In the genomic region with DNA sequence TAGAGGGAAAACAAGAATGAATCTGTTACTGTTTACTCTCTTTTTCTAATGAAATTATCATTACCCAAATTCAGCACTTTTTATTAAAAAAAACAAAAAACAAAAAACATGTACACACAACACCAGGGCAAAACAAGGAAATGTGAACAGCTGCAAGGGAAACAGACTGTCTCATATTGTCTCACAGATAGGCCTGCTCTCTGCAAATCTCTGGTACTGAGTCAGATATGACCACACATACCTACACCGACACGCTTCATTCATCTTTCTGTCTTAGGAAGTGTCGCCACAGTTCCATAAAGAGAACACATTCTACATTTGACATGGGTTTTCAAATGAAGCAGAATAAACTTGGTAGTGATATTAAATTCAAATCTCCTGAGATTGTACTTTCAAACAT, we compare ENCODE assay signal across 11 cellular contexts.
DNase-seq lines count a peak whose midpoint lies in the region; ATAC-seq lines count a peak whose summit lies in the region.
"Had no signal": no experiment of that assay in that cellular context is flagged by ENCODE, and none has a peak within 500 bp of the region (broad histone marks: within the 10 kb centered on the region; RNA-seq: fewer than 3 reads in every experiment).

No MANE protein-coding gene starts in this region.

- H4K8ac ChIP-seq in neuronal stem cell (ENCODE audit: low read depth, low read length): no peak overlapping the region

- peaks cover 0 to 3% of the 10 kb centered on the region in 2 donors for H3K9me3 ChIP-seq in neuronal stem cell (replicated peaks in 1 of 2; ENCODE audit: control insufficient read depth in 2 of 2, insufficient read depth in 1 of 2, low read depth in 1 of 2, low read length in 2 of 2)
- H3K9me3 ChIP-seq: stomach had no signal

- H3K27me3 Mint-ChIP-seq in IgD-negative memory B cell (peaks cover 3% of the 10 kb centered on the region), naive B cell (no peaks in the 10 kb centered on the region)
- H3K27me3 Mint-ChIP-seq: brain had no signal

- H3K9me3 Mint-ChIP-seq in IgD-negative memory B cell (peaks cover 0 to 3% (median 0%) of the 10 kb centered on the region in 3 donors), naive B cell (peaks cover 0 to 4% (median 2%) of the 10 kb centered on the region in 7 donors)

- H3K4me1 Mint-ChIP-seq in IgD-negative memory B cell (peaks cover 17 to 23% (median 18%) of the 10 kb centered on the region in 3 donors), naive B cell (peaks cover 4 to 27% (median 10%) of the 10 kb centered on the region in 3 donors)

- peak overlapping the region in 2 of 3 donors; percentile 77 to 85 for H3K27ac Mint-ChIP-seq in IgD-negative memory B cell
- H3K27ac Mint-ChIP-seq in naive B cell: peak overlapping the region in 3 of 6 donors; percentile 23 to 71 (median 25)

- no peak for DNase-seq in activated CD4-positive, CD25-positive, alpha-beta regulatory T cell treated with anti-CD3 and anti-CD28 coated beads, Interleukin-2, amount 50 U/mL, for 72 hours
- peak; percentile 7 for DNase-seq in naive B cell
- no peak for DNase-seq in neuronal stem cell (ENCODE audit: low spot score)
- no peak for DNase-seq in HCEC 1CT
- DNase-seq in NCI-H2171 treated with DMSO at 0.1 percent for 48 hours (lab: John Stamatoyannopoulos, UW): no peak
- DNase-seq: stomach had no signal

- peak; percentile 84 for ATAC-seq in activated CD4-positive, CD25-positive, alpha-beta regulatory T cell treated with anti-CD3 and anti-CD28 coated beads, Interleukin-2, amount 50 U/mL, for 24 hours
- ATAC-seq in HG02642 (IDR thresholded peaks at IDR 0.05; ENCODE audit: poor library complexity, unreplicated experiment) (peak; percentile 91), naive B cell (ENCODE audit: low read depth in 2 of 2) (peak; percentile 72 to 82)

- no peak overlapping the region for H3K14ac ChIP-seq in neuronal stem cell (ENCODE audit: low read length)

- no peak overlapping the region for H3K27ac ChIP-seq in neuronal stem cell (replicated peaks; ENCODE audit: low read length)
- H3K27ac ChIP-seq: 22Rv1, stomach had no signal

- no peak overlapping the region for H2BK12ac ChIP-seq in neuronal stem cell (ENCODE audit: low read length)

- no peaks in the 10 kb centered on the region for H3K4me1 ChIP-seq in neuronal stem cell (ENCODE audit: control insufficient read depth in 2 of 2, insufficient read depth in 1 of 2, low read depth in 1 of 2, low read length in 2 of 2)

- H3K36me3 Mint-ChIP-seq in IgD-negative memory B cell (peaks cover 2% of the 10 kb centered on the region), naive B cell (peaks cover 0 to 8% of the 10 kb centered on the region in 2 donors)

- H3K9ac ChIP-seq in neuronal stem cell (ENCODE audit: low read depth, low read length, poor library complexity): no peak overlapping the region

- H2BK5ac ChIP-seq in neuronal stem cell (ENCODE audit: low read length): no peak overlapping the region

- H3K79me1 ChIP-seq in neuronal stem cell (ENCODE audit: low read depth, low read length): peaks cover 2% of the 10 kb centered on the region

- H2BK120ac ChIP-seq in neuronal stem cell (ENCODE audit: low read depth, low read length): no peak overlapping the region

- no peak overlapping the region for H3K23ac ChIP-seq in neuronal stem cell (ENCODE audit: low read depth, low read length, poor library complexity)

- H2BK15ac ChIP-seq in neuronal stem cell (ENCODE audit: low read length): no peak overlapping the region

- no peak overlapping the region for H3K4me2 ChIP-seq in neuronal stem cell (ENCODE audit: insufficient read depth, low read length, poor library complexity, severe bottlenecking)

- no CpG with 5 or more reads among the region's 3 CpGs for WGBS in neuronal stem cell (ENCODE audit: extremely low coverage in 2 of 2, insufficient read length in 2 of 2, insufficient replicate concordance in 1 of 2), 2 donors

- no peak overlapping the region for H2AK5ac ChIP-seq in neuronal stem cell (ENCODE audit: low read depth, low read length)

- H3K4me3 Mint-ChIP-seq in IgD-negative memory B cell (peak overlapping the region in 2 of 4 donors; percentile 51 to 79), naive B cell (peak overlapping the region in 3 of 8 donors; percentile 18 to 65 (median 23))
- H3K4me3 Mint-ChIP-seq: brain had no signal

- no peak overlapping the region for H4K91ac ChIP-seq in neuronal stem cell (ENCODE audit: low read depth, low read length, poor library complexity)

- H3K4me3 ChIP-seq in neuronal stem cell (ENCODE audit: low read length in 2 of 2): no peak overlapping the region
- H3K4me3 ChIP-seq: stomach had no signal

- no peaks in the 10 kb centered on the region for H3K27me3 ChIP-seq in neuronal stem cell (ENCODE audit: control insufficient read depth in 3 of 3, insufficient read depth in 3 of 3, low read depth in 1 of 3, low read length in 3 of 3)
- H3K27me3 ChIP-seq: stomach had no signal

- no peaks in the 10 kb centered on the region for H3K36me3 ChIP-seq in neuronal stem cell (replicated peaks in 1 of 2; ENCODE audit: control insufficient read depth in 2 of 2, insufficient read depth in 2 of 2, low read length in 2 of 2)
- H3K36me3 ChIP-seq: stomach had no signal

- H3K4ac ChIP-seq in neuronal stem cell (ENCODE audit: low read length): no peak overlapping the region

- H2AFZ ChIP-seq in neuronal stem cell (ENCODE audit: low read length): no peak overlapping the region

- H3K18ac ChIP-seq in neuronal stem cell (ENCODE audit: low read length): no peak overlapping the region
